In genomic region chr19:55117063-55117635, GRCh38 we compare ENCODE assay signal across 7 cellular contexts. TPM values are rescaled to one million over a fixed set of nuclear protein-coding genes. Genes with fewer than 3 reads are reported as not detected.
DNase-seq lines count a peak whose midpoint lies in the region; ATAC-seq, FAIRE-seq and TF ChIP-seq lines count a peak whose summit lies in the region.
"Had no signal": no experiment of that assay in that cellular context is flagged by ENCODE, and none has a peak within 500 bp of the region (broad histone marks: within the 10 kb centered on the region; RNA-seq: fewer than 3 reads in every experiment).

No MANE protein-coding gene starts in this region.

- H2BK20ac ChIP-seq in IMR-90 (ENCODE audit: low read depth, low read length) = no peak overlapping the region

- intact Hi-C loops in IMR-90 (cut with micrococcal nuclease) (no loop called here), endothelial cell of umbilical vein (cut with micrococcal nuclease) (loop anchor here (1.0 to 5.0 kb wide), 4 partner anchors 30 to 655 kb away; partner anchors contain the start of genes FIZ1, LENG9 and RDH13)

- peak overlapping the region; percentile 10 for H3K14ac ChIP-seq in IMR-90 (replicated peaks; ENCODE audit: low read depth, low read length)

- H3K9me1 ChIP-seq in IMR-90 (ENCODE audit: insufficient read depth, low read length) = peaks cover 4% of the 10 kb centered on the region; the same call in 1 of the 2 replicates
- no peaks in the 10 kb centered on the region for H3K9me1 ChIP-seq in endothelial cell of umbilical vein (replicated peaks; ENCODE audit: control insufficient read depth, extremely low read depth, insufficient read depth, low read length)

- no peak for TF ChIP-seq RAD21 in IMR-90 (IDR thresholded peaks at IDR 0.05; ENCODE audit: low read length)

- H2BK15ac ChIP-seq in IMR-90 (ENCODE audit: low read depth, low read length) = no peak overlapping the region

- peak overlapping the region in 1 of 2 experiments; percentile 64; a peak in 2 of 4 replicates for H4K8ac ChIP-seq in IMR-90 (ENCODE audit: low read depth in 2 of 2, low read length in 2 of 2)

- peak; percentile 4 for ATAC-seq in GM19351 (IDR thresholded peaks at IDR 0.05; ENCODE audit: unreplicated experiment)
- ATAC-seq in IMR-90 (ENCODE audit: low read depth) = peak; percentile 21

- in situ Hi-C loops in IMR-90 (cut with MboI; ENCODE audit: low sequenced_read_pairs) = loop anchor here (25.0 kb wide), 1 partner anchor 520 kb away; the partner anchor contains the start of genes CCDC106, ZNF580 and ZNF581

- TF ChIP-seq CTCF in IMR-90 (conservative IDR thresholded peaks at IDR 0.05; ENCODE audit: low read depth, low read length) (no peak), endothelial cell of umbilical vein (IDR thresholded peaks at IDR 0.05; ENCODE audit: extremely low read depth in 1 of 2, insufficient read depth in 1 of 2, low read depth in 1 of 2, low read length in 2 of 2) (no peak), smooth muscle cell (IDR thresholded peaks at IDR 0.05; ENCODE audit: borderline replicate concordance, insufficient read depth, poor library complexity, severe bottlenecking) (no peak)

- no peaks in the 10 kb centered on the region for H3K27me3 ChIP-seq in IMR-90 (ENCODE audit: control insufficient read depth, insufficient read depth, low read length)
- H3K27me3 ChIP-seq in endothelial cell of umbilical vein (ENCODE audit: control insufficient read depth in 2 of 2, insufficient read depth in 2 of 2, low read length in 2 of 2) = no peaks in the 10 kb centered on the region
- no peaks in the 10 kb centered on the region for H3K27me3 ChIP-seq in smooth muscle cell (ENCODE audit: low read depth)

- DNase-seq in IMR-90 (no peak), endothelial cell of umbilical vein (ENCODE audit: low read depth, low spot score) (no peak), smooth muscle cell (lab: John Stamatoyannopoulos, UW; ENCODE audit: unreplicated experiment) (no peak), NCI-H526 (lab: John Stamatoyannopoulos, UW) (no peak), GOT3 (lab: John Stamatoyannopoulos, UW) (no peak)

- H4K20me1 ChIP-seq in IMR-90 (ENCODE audit: insufficient read depth, low read length) = peaks cover 48% of the 10 kb centered on the region
- H4K20me1 ChIP-seq in endothelial cell of umbilical vein (replicated peaks; ENCODE audit: control insufficient read depth, extremely low read depth, insufficient read depth, low read length) = no peaks in the 10 kb centered on the region
- peaks cover 48% of the 10 kb centered on the region for H4K20me1 ChIP-seq in smooth muscle cell (ENCODE audit: low read depth)

- H3K36me3 ChIP-seq in IMR-90 (ENCODE audit: control insufficient read depth, insufficient read depth, low read length) = peaks cover 5% of the 10 kb centered on the region; the same call in 1 of the 2 replicates
- no peaks in the 10 kb centered on the region for H3K36me3 ChIP-seq in endothelial cell of umbilical vein (ENCODE audit: control insufficient read depth in 2 of 2, extremely low read depth in 1 of 2, insufficient read depth in 2 of 2, low read length in 2 of 2)
- no peaks in the 10 kb centered on the region for H3K36me3 ChIP-seq in smooth muscle cell (ENCODE audit: low read depth)

- peak overlapping the region; percentile 74 for H3K23ac ChIP-seq in IMR-90 (ENCODE audit: low read depth, low read length)

- FAIRE-seq in endothelial cell of umbilical vein (lab: Jason Lieb, UNC) = no peak
- FAIRE-seq: colon had no signal

- TF ChIP-seq POLR2A in IMR-90 (IDR thresholded peaks at IDR 0.05; ENCODE audit: low read depth, low read length) (no peak; the same call in 1 of the 2 replicates), endothelial cell of umbilical vein (IDR thresholded peaks at IDR 0.05; ENCODE audit: low read depth, low read length) (no peak)

- peak overlapping the region; percentile 87 for H2AFZ ChIP-seq in IMR-90 (replicated peaks; ENCODE audit: low read length, poor library complexity)
- no peak overlapping the region for H2AFZ ChIP-seq in endothelial cell of umbilical vein (ENCODE audit: low read depth, low read length)
- H2AFZ ChIP-seq in smooth muscle cell (ENCODE audit: low read depth) = no peak overlapping the region

- no peak overlapping the region for H3K18ac ChIP-seq in IMR-90 (ENCODE audit: low read depth, low read length)

- peak overlapping the region; percentile 89 for H3K4me2 ChIP-seq in IMR-90 (ENCODE audit: low read depth, low read length)
- peak overlapping the region; percentile 71 for H3K4me2 ChIP-seq in endothelial cell of umbilical vein (ENCODE audit: insufficient read depth, low read length)
- H3K4me2 ChIP-seq in smooth muscle cell = peak overlapping the region; percentile 95

- H4K91ac ChIP-seq in IMR-90 (ENCODE audit: insufficient read depth, low read depth, low read length) = no peak overlapping the region

- H3K79me2 ChIP-seq in endothelial cell of umbilical vein (ENCODE audit: control insufficient read depth, insufficient read depth, low read length) (peaks cover 49% of the 10 kb centered on the region), smooth muscle cell (ENCODE audit: low read depth) (peaks cover 47% of the 10 kb centered on the region)

- POLR2A ChIA-PET in IMR-90 (lab: Charles Lee; ENCODE audit: unreplicated experiment) = interaction anchor here (0.6 kb wide), 1 partner anchor 1233 kb away, joined by 4 read pairs; no protein-coding TSS in a partner anchor
- POLR2A ChIA-PET in endothelial cell of umbilical vein (lab: Charles Lee) = interaction anchor here (0.6 to 1.8 kb wide), 4 partner anchors 13 to 473 kb away, joined by 3 to 7 read pairs (median 4); partner anchors contain the start of gene UBE2S

- H3K9ac ChIP-seq in IMR-90 (ENCODE audit: low read depth, low read length) = peak overlapping the region; percentile 79
- H3K9ac ChIP-seq in endothelial cell of umbilical vein (replicated peaks; ENCODE audit: extremely low read depth, insufficient read depth, low read length) = peak overlapping the region; percentile 78
- peak overlapping the region; percentile 83 for H3K9ac ChIP-seq in smooth muscle cell (ENCODE audit: low read depth)

- dilution Hi-C loops in IMR-90 (cut with HindIII; ENCODE audit: low sequenced_read_pairs, unreplicated experiment) (no loop called here), endothelial cell of umbilical vein (cut with MboI; ENCODE audit: extremely low pct_ligation_motif_present, low sequenced_read_pairs) (no loop called here)

- H4K5ac ChIP-seq in IMR-90 (ENCODE audit: low read depth, low read length) = no peak overlapping the region

- WGBS in IMR-90 (ENCODE audit: extremely low coverage in 2 of 2, insufficient read length in 1 of 2), 2 experiments = 0% methylated on average over 63 of the region's 88 CpGs; no CpG with 5 or more reads in 1 of the 2 experiments
- WGBS in smooth muscle cell (ENCODE audit: low lambda C conversion rate) = 2% methylated on average over 24 of the region's 88 CpGs

- peak overlapping the region; percentile 48 for H3K4ac ChIP-seq in IMR-90 (ENCODE audit: low read depth, low read length)

- H3K9me3 ChIP-seq in IMR-90 (ENCODE audit: control insufficient read depth, insufficient read depth, low read length) (no peaks in the 10 kb centered on the region), endothelial cell of umbilical vein (replicated peaks; ENCODE audit: control insufficient read depth, insufficient read depth, low read length) (no peaks in the 10 kb centered on the region), smooth muscle cell (replicated peaks; ENCODE audit: low read depth) (no peaks in the 10 kb centered on the region)

- peak overlapping the region; percentile 39; the same call in 1 of the 2 replicates for H3K56ac ChIP-seq in IMR-90 (ENCODE audit: extremely low read depth, insufficient read depth, low read length)

- BruUV-seq in IMR-90 (replicated peaks; lab: Mats Ljungman, UMichigan) (no TSS peak), endothelial cell of umbilical vein (replicated peaks; lab: Mats Ljungman, UMichigan) (no TSS peak)

- peak overlapping the region; percentile 55 for H3K4me3 ChIP-seq in IMR-90 (ENCODE audit: insufficient read depth, low read depth, low read length)
- peak overlapping the region; percentile 30 to 92 (median 75) for H3K4me3 ChIP-seq in endothelial cell of umbilical vein (replicated peaks in 1 of 3; ENCODE audit: insufficient read depth in 1 of 3, low read depth in 1 of 3, low read length in 3 of 3)
- peak overlapping the region; percentile 76 for H3K4me3 ChIP-seq in smooth muscle cell

- H3K27ac ChIP-seq in IMR-90 (ENCODE audit: insufficient read depth, low read length) (peak overlapping the region; percentile 70), endothelial cell of umbilical vein (ENCODE audit: insufficient read depth, low read depth, low read length) (peak overlapping the region; percentile 59), smooth muscle cell (ENCODE audit: low read depth) (peak overlapping the region; percentile 17)

- H2AK9ac ChIP-seq in IMR-90 (replicated peaks; ENCODE audit: low read depth, low read length, poor library complexity) = peak overlapping the region; percentile 98

- CTCF ChIA-PET in IMR-90 (lab: Yijun Ruan, JAX) = no interaction called here
- CTCF ChIA-PET in endothelial cell of umbilical vein (lab: Charles Lee) = interaction anchor here (0.6 to 4.8 kb wide), 8 partner anchors 16 to 387 kb away, joined by 3 to 38 read pairs (median 4); partner anchors contain the start of gene DNAAF3

- peaks cover 13% of the 10 kb centered on the region for H3K4me1 ChIP-seq in IMR-90 (ENCODE audit: control insufficient read depth, insufficient read depth, low read length)
- H3K4me1 ChIP-seq in endothelial cell of umbilical vein (ENCODE audit: control insufficient read depth, extremely low read depth, insufficient read depth, low read length) = peaks cover 20% of the 10 kb centered on the region
- peaks cover 7% of the 10 kb centered on the region for H3K4me1 ChIP-seq in smooth muscle cell (ENCODE audit: low read depth)

- H2BK5ac ChIP-seq in IMR-90 (ENCODE audit: low read depth, low read length, poor library complexity, severe bottlenecking) = no peak overlapping the region

- H2BK120ac ChIP-seq in IMR-90 (ENCODE audit: low read depth, low read length) = no peak overlapping the region

- H2AK5ac ChIP-seq in IMR-90 (ENCODE audit: low read depth, low read length) = peak overlapping the region; percentile 25; the same call in 1 of the 2 replicates

- H3F3A ChIP-seq in smooth muscle cell (ENCODE audit: low read depth) = no peaks in the 10 kb centered on the region

- H3K79me1 ChIP-seq in IMR-90 (ENCODE audit: low read depth in 1 of 2, low read length in 2 of 2) = peaks cover 11 to 36% of the 10 kb centered on the region in 2 experiments; a peak in 3 of 4 replicates

RNA-seq across cellular contexts. Expression of gene PPP1R12C, which starts 0.3 kb away (rescaled TPM):
- total RNA-seq in IMR-90 (2012; rRNA removed) = 21.1 and 21.5 TPM in 2 replicates
- polyA plus RNA-seq in IMR-90 (2012; rRNA removed) = 81.4 and 104 TPM in 2 replicates
- polyA plus RNA-seq in IMR-90 (2012; cell fraction: cytosol; rRNA removed) = 43.7 and 62.1 TPM in 2 replicates
- polyA plus RNA-seq in IMR-90 (2012; cell fraction: nucleus; rRNA removed; ENCODE audit: low replicate concordance) = 542 and 869 TPM in 2 replicates
- total RNA-seq in endothelial cell of umbilical vein = 137 and 149 TPM in 2 replicates
- polyA plus RNA-seq in endothelial cell of umbilical vein = 69.5 and 86.4 TPM in 2 replicates
- polyA plus RNA-seq in endothelial cell of umbilical vein (2011; cell fraction: cytosol; rRNA removed) = 25.7 and 48.4 TPM in 2 replicates
- 435 and 453 TPM in 2 replicates for polyA plus RNA-seq in endothelial cell of umbilical vein (2011; cell fraction: nucleus; rRNA removed)
- 78.4 and 97.9 TPM in 2 replicates for polyA plus RNA-seq in endothelial cell of umbilical vein (2012)
- polyA minus RNA-seq in endothelial cell of umbilical vein = 30.1 and 37.1 TPM in 2 replicates
- 17.8 TPM for polyA minus RNA-seq in endothelial cell of umbilical vein (2011; cell fraction: cytosol; rRNA and poly(A)+ RNA removed)
- polyA minus RNA-seq in endothelial cell of umbilical vein (2011; cell fraction: nucleus; rRNA and poly(A)+ RNA removed) = 60.6 and 103 TPM in 2 replicates
- 16.8 and 30.5 TPM in 2 replicates for total RNA-seq in smooth muscle cell
- polyA plus RNA-seq in smooth muscle cell = 26.1 and 32.1 TPM in 2 replicates

RNA-seq across cellular contexts. Expression of gene TNNT1, which starts 31.9 kb away (rescaled TPM):
- total RNA-seq in IMR-90 (2012; rRNA removed) = 1.3 and 3.1 TPM in 2 replicates
- 2.5 and 2.6 TPM in 2 replicates for polyA plus RNA-seq in IMR-90 (2012; rRNA removed)
- polyA plus RNA-seq in IMR-90 (2012; cell fraction: cytosol; rRNA removed) = 1.4 and 3.4 TPM in 2 replicates
- polyA plus RNA-seq in IMR-90 (2012; cell fraction: nucleus; rRNA removed; ENCODE audit: low replicate concordance) = 1.1 and 2.2 TPM in 2 replicates
- total RNA-seq in endothelial cell of umbilical vein = 0.51 and 0.92 TPM in 2 replicates
- 0.18 and 0.22 TPM in 2 replicates for polyA plus RNA-seq in endothelial cell of umbilical vein
- polyA plus RNA-seq in endothelial cell of umbilical vein (2011; cell fraction: cytosol; rRNA removed) = 0.35 and 0.39 TPM in 2 replicates
- 0.18 TPM in 1 of 2 replicates, not detected in the other for polyA plus RNA-seq in endothelial cell of umbilical vein (2011; cell fraction: nucleus; rRNA removed)
- 0.82 and 0.91 TPM in 2 replicates for polyA plus RNA-seq in endothelial cell of umbilical vein (2012)
- 5.8 and 5.9 TPM in 2 replicates for polyA minus RNA-seq in endothelial cell of umbilical vein
- 8.9 TPM for polyA minus RNA-seq in endothelial cell of umbilical vein (2011; cell fraction: cytosol; rRNA and poly(A)+ RNA removed)
- polyA minus RNA-seq in endothelial cell of umbilical vein (2011; cell fraction: nucleus; rRNA and poly(A)+ RNA removed) = not detected in 2 replicates
- 24.9 and 27.1 TPM in 2 replicates for total RNA-seq in smooth muscle cell
- 24.5 and 54.0 TPM in 2 replicates for polyA plus RNA-seq in smooth muscle cell

RNA-seq across cellular contexts. Expression of gene TNNI3, which starts 40.4 kb away (rescaled TPM):
- total RNA-seq in IMR-90 (2012; rRNA removed) (not detected in 2 replicates), endothelial cell of umbilical vein (not detected in 2 replicates), smooth muscle cell (not detected in 2 replicates)
- polyA plus RNA-seq in IMR-90 (2012; rRNA removed) (not detected in 2 replicates), endothelial cell of umbilical vein (not detected in 2 replicates), smooth muscle cell (1.8 and 3.0 TPM in 2 replicates)
- 0.09 and 0.24 TPM in 2 replicates for polyA plus RNA-seq in IMR-90 (2012; cell fraction: cytosol; rRNA removed)
- polyA plus RNA-seq in IMR-90 (2012; cell fraction: nucleus; rRNA removed; ENCODE audit: low replicate concordance) = 0.26 and 0.28 TPM in 2 replicates
- not detected in 2 replicates for polyA plus RNA-seq in endothelial cell of umbilical vein (2011; cell fraction: cytosol; rRNA removed)
- not detected in 2 replicates for polyA plus RNA-seq in endothelial cell of umbilical vein (2011; cell fraction: nucleus; rRNA removed)
- polyA plus RNA-seq in endothelial cell of umbilical vein (2012) = not detected in 2 replicates
- 0.57 TPM in 1 of 2 replicates, not detected in the other for polyA minus RNA-seq in endothelial cell of umbilical vein
- polyA minus RNA-seq in endothelial cell of umbilical vein (2011; cell fraction: cytosol; rRNA and poly(A)+ RNA removed) = 1.6 TPM
- polyA minus RNA-seq in endothelial cell of umbilical vein (2011; cell fraction: nucleus; rRNA and poly(A)+ RNA removed) = not detected in 2 replicates

RNA-seq across cellular contexts. Expression of gene EPS8L1, which starts 41.5 kb away (rescaled TPM):
- total RNA-seq in IMR-90 (2012; rRNA removed) (0.90 and 1.9 TPM in 2 replicates), endothelial cell of umbilical vein (18.1 and 28.9 TPM in 2 replicates), smooth muscle cell (21.4 and 32.9 TPM in 2 replicates)
- polyA plus RNA-seq in IMR-90 (2012; rRNA removed) (2.9 and 3.1 TPM in 2 replicates), endothelial cell of umbilical vein (13.8 and 15.9 TPM in 2 replicates), smooth muscle cell (16.8 and 32.6 TPM in 2 replicates)
- polyA plus RNA-seq in IMR-90 (2012; cell fraction: cytosol; rRNA removed) = 2.5 and 8.1 TPM in 2 replicates
- polyA plus RNA-seq in IMR-90 (2012; cell fraction: nucleus; rRNA removed; ENCODE audit: low replicate concordance) = 6.8 and 7.4 TPM in 2 replicates
- polyA plus RNA-seq in endothelial cell of umbilical vein (2011; cell fraction: cytosol; rRNA removed) = 28.5 and 33.7 TPM in 2 replicates
- polyA plus RNA-seq in endothelial cell of umbilical vein (2011; cell fraction: nucleus; rRNA removed) = 14.0 and 17.1 TPM in 2 replicates
- polyA plus RNA-seq in endothelial cell of umbilical vein (2012) = 20.8 and 24.7 TPM in 2 replicates
- 3.9 and 5.5 TPM in 2 replicates for polyA minus RNA-seq in endothelial cell of umbilical vein
- 4.0 TPM for polyA minus RNA-seq in endothelial cell of umbilical vein (2011; cell fraction: cytosol; rRNA and poly(A)+ RNA removed)
- 0.72 and 1.7 TPM in 2 replicates for polyA minus RNA-seq in endothelial cell of umbilical vein (2011; cell fraction: nucleus; rRNA and poly(A)+ RNA removed)

RNA-seq across cellular contexts. Expression of gene DNAAF3, which starts 49.3 kb away (rescaled TPM):
- total RNA-seq in IMR-90 (2012; rRNA removed) (0.28 TPM in 1 of 2 replicates, not detected in the other), endothelial cell of umbilical vein (0.62 TPM in 1 of 2 replicates, not detected in the other), smooth muscle cell (0.76 and 1.3 TPM in 2 replicates)
- polyA plus RNA-seq in IMR-90 (2012; rRNA removed) (0.34 TPM in 2 replicates), endothelial cell of umbilical vein (0.56 and 0.75 TPM in 2 replicates), smooth muscle cell (0.97 and 1.4 TPM in 2 replicates)
- 0.35 and 0.37 TPM in 2 replicates for polyA plus RNA-seq in IMR-90 (2012; cell fraction: cytosol; rRNA removed)
- 0.96 and 1.7 TPM in 2 replicates for polyA plus RNA-seq in IMR-90 (2012; cell fraction: nucleus; rRNA removed; ENCODE audit: low replicate concordance)
- 0.14 and 0.23 TPM in 2 replicates for polyA plus RNA-seq in endothelial cell of umbilical vein (2011; cell fraction: cytosol; rRNA removed)
- 1.4 and 1.7 TPM in 2 replicates for polyA plus RNA-seq in endothelial cell of umbilical vein (2011; cell fraction: nucleus; rRNA removed)
- 0.78 and 0.91 TPM in 2 replicates for polyA plus RNA-seq in endothelial cell of umbilical vein (2012)
- polyA minus RNA-seq in endothelial cell of umbilical vein = 0.49 and 0.66 TPM in 2 replicates
- polyA minus RNA-seq in endothelial cell of umbilical vein (2011; cell fraction: cytosol; rRNA and poly(A)+ RNA removed) = 9.1 TPM
- 0.34 TPM in 1 of 2 replicates, not detected in the other for polyA minus RNA-seq in endothelial cell of umbilical vein (2011; cell fraction: nucleus; rRNA and poly(A)+ RNA removed)

Comparison
In these comparisons a context has a peak if more than half of its experiments do, and no peak if none do; other contexts are left out.
1. H3K27ac ChIP-seq: peak in every context shown above with its lines; median percentile 70 in IMR-90; 59 in endothelial cell of umbilical vein; 17 in smooth muscle cell.